In the genomic region with DNA sequence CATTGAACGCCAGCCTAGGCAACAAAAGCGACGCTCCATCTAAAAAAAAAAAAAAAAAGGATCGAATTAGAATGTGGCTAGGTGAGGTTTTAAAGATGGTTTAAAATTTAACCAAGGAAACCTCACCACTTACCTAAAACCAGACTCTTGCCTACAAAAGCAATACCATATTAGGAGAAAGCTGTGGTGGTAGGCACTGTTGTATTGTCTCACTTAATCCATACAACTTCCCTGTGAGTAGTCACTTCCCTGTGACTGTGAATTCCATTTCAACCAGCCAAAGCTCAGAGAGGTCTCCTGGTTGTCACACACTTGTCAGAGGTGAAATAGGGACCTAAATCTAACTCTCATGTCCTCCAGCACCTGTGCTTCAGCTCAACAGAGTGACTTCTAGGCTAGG, we compare ENCODE assay signal across 16 cellular contexts. TPM values are rescaled to one million over a fixed set of nuclear protein-coding genes. Genes with fewer than 3 reads are reported as not detected.
DNase-seq lines count a peak whose midpoint lies in the region.
"Had no signal": no experiment of that assay in that cellular context is flagged by ENCODE, and none has a peak within 500 bp of the region (broad histone marks: within the 10 kb centered on the region; RNA-seq: fewer than 3 reads in every experiment).

No MANE protein-coding gene starts in this region.

- no peaks in the 10 kb centered on the region for H3K36me3 ChIP-seq in trophoblast cell (ENCODE audit: control insufficient read depth in 1 of 2, insufficient read depth in 2 of 2, low read length in 2 of 2)

- no peak overlapping the region for H2AFZ ChIP-seq in trophoblast cell (ENCODE audit: insufficient read depth, low read length, poor library complexity)
- H2AFZ ChIP-seq: GM23248 had no signal

- H3K14ac ChIP-seq in trophoblast cell (ENCODE audit: low read length), result no peak overlapping the region

- no peak overlapping the region for H3K18ac ChIP-seq in trophoblast cell (ENCODE audit: low read length)

- no peaks in the 10 kb centered on the region for H3K4me1 ChIP-seq in trophoblast cell (ENCODE audit: control insufficient read depth in 1 of 2, insufficient read depth in 2 of 2, low read length in 2 of 2)

- no peaks in the 10 kb centered on the region for H3K79me1 ChIP-seq in trophoblast cell (ENCODE audit: low read length)

- no peaks in the 10 kb centered on the region for H3K79me2 ChIP-seq in trophoblast cell (ENCODE audit: control insufficient read depth, insufficient read depth, low read length, poor library complexity)

- no peak overlapping the region for H2BK12ac ChIP-seq in trophoblast cell (ENCODE audit: low read length)

- H4K8ac ChIP-seq in trophoblast cell (ENCODE audit: low read depth, low read length), result no peak overlapping the region

- no peak overlapping the region for H3K4ac ChIP-seq in trophoblast cell (ENCODE audit: low read depth, low read length)

- H3K27me3 ChIP-seq in trophoblast cell (ENCODE audit: insufficient read depth, low read length), result no peaks in the 10 kb centered on the region

- H3K23ac ChIP-seq in trophoblast cell (ENCODE audit: low read length), result peak overlapping the region; percentile 22

- H3K4me3 ChIP-seq in trophoblast cell (ENCODE audit: low read depth, low read length), result no peak overlapping the region
- H3K4me3 ChIP-seq: GM23248 had no signal

- whole genome bisulfite sequencing in trophoblast cell (ENCODE audit: extremely low coverage, insufficient coverage, insufficient read length), result no CpG with 5 or more reads among the region's 4 CpGs

- no peak overlapping the region for H2AK5ac ChIP-seq in trophoblast cell (ENCODE audit: low read length)

- no peak overlapping the region for H3K27ac ChIP-seq in trophoblast cell (ENCODE audit: low read depth, low read length)
- H3K27ac ChIP-seq: C4-2B, GM23248 had no signal

- H3K9ac ChIP-seq in trophoblast cell (ENCODE audit: low read length), result no peak overlapping the region
- H3K9ac ChIP-seq: GM23248 had no signal

- no peak overlapping the region for H3K4me2 ChIP-seq in trophoblast cell (ENCODE audit: low read length)

- H3K9me3 ChIP-seq in trophoblast cell (ENCODE audit: insufficient read depth, low read depth, low read length), result peaks cover 2% of the 10 kb centered on the region
- H3K9me3 ChIP-seq: Caco-2 had no signal

- H2BK5ac ChIP-seq in trophoblast cell (ENCODE audit: low read depth, low read length, poor library complexity), result no peak overlapping the region

- no peak overlapping the region for H4K91ac ChIP-seq in trophoblast cell (ENCODE audit: low read depth, low read length)

- no peak overlapping the region for H2BK120ac ChIP-seq in trophoblast cell (ENCODE audit: insufficient read depth, low read length, poor library complexity)

- DNase-seq in SW480 (ENCODE audit: low spot score), result peak; percentile 60
- peak; percentile 25 for DNase-seq in glomerular visceral epithelial cell (ENCODE audit: extremely low spot score)
- no peak for DNase-seq in trophoblast cell
- DNase-seq in activated T-cell treated with anti-CD3 and anti-CD28 coated beads, Interleukin-2, amount 50 U/mL, for 48 hours, result no peak
- no peak for DNase-seq in activated naive CD4-positive, alpha-beta T cell (lab: John Stamatoyannopoulos, UW)
- DNase-seq in NCI-H510A treated with DMSO at 0.1 percent for 48 hours (lab: John Stamatoyannopoulos, UW), result no peak
- DNase-seq: Caco-2; CD4-positive, CD25-positive, alpha-beta regulatory T cell; CD8-positive, alpha-beta T cell; DMS153; DMS79 treated with DMSO at 0.1 percent for 48 hours; GF-D8; GM23248; H9 had no signal

- no peak overlapping the region for H4K12ac ChIP-seq in trophoblast cell (ENCODE audit: low read depth, low read length)

RNA-seq across cellular contexts. Expression of a gene that starts 15.4 kb away (rescaled TPM):
- 0.64 and 0.70 TPM in 2 replicates for polyA plus RNA-seq in trophoblast cell (2013)
- polyA plus RNA-seq: BJ had no signal

Comparison
In these comparisons a context has a peak if more than half of its experiments do, and no peak if none do; other contexts are left out.
1. DNase-seq: peak in SW480 (single experiment) and glomerular visceral epithelial cell (single experiment); none in trophoblast cell (0 of 2), activated T-cell treated with anti-CD3 and anti-CD28 coated beads, Interleukin-2, amount 50 U/mL, for 48 hours (0 of 2), activated naive CD4-positive, alpha-beta T cell (0 of 4) and NCI-H510A treated with DMSO at 0.1 percent for 48 hours (single experiment).